In the genomic region with DNA sequence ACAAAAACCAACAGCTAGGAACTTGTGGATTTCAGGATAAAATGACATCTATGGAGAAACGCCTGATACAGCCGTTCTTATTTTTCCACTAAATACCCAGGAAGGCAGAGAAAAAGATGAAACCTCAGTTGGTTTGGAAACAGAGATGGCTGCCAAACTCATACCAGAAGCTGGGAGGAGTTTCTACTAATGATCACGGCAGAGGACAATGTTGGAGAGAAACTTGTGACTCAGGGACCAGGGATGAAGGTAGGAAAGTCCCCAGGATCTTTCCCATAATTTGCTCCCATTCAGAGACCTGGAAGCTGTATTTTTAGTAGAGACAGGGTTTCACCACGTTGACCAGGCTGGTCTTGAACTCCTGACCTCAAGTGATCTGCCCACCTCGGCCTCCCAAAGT, we compare ENCODE assay signal across 22 cellular contexts.
"Had no signal": no experiment of that assay in that cellular context is flagged by ENCODE, and none has a peak within 500 bp of the region (broad histone marks: within the 10 kb centered on the region; RNA-seq: fewer than 3 reads in every experiment).

No MANE protein-coding gene starts in this region.

- H3K4me1 Mint-ChIP-seq: activated CD4-positive, alpha-beta memory T cell treated with anti-CD3 and anti-CD28 coated beads, Interleukin-2, amount 10 ng/mL, durations not matched to agents 7 days and 5 days; activated naive CD8-positive, alpha-beta T cell treated with anti-CD3 and anti-CD28 coated beads for 36 hours; immature natural killer cell had no signal

- H3K27me3 Mint-ChIP-seq: activated CD4-positive, alpha-beta memory T cell treated with anti-CD3 and anti-CD28 coated beads, Interleukin-2, amount 10 ng/mL, durations not matched to agents 7 days and 5 days; activated naive CD8-positive, alpha-beta T cell treated with anti-CD3 and anti-CD28 coated beads for 36 hours; naive thymus-derived CD8-positive, alpha-beta T cell had no signal

- H3K36me3 ChIP-seq: colonic mucosa, neutrophil, upper lobe of right lung had no signal

- H3K4me2 ChIP-seq: smooth muscle cell had no signal

- H3K27ac Mint-ChIP-seq: activated CD4-positive, alpha-beta memory T cell treated with anti-CD3 and anti-CD28 coated beads, Interleukin-2, amount 10 ng/mL, durations not matched to agents 7 days and 5 days; activated CD8-positive, alpha-beta memory T cell treated with anti-CD3 and anti-CD28 coated beads, Interleukin-2, amount 10 ng/mL, durations not matched to agents 7 days and 5 days; activated naive CD8-positive, alpha-beta T cell treated with anti-CD3 and anti-CD28 coated beads for 36 hours; immature natural killer cell had no signal

- DNase-seq: activated B cell treated with CpG ODN at 0.5 μM for 24 hours; activated CD4-positive, alpha-beta memory T cell treated with anti-CD3 and anti-CD28 coated beads, Interleukin-2, amount 10 ng/mL, durations not matched to agents 7 days and 5 days; activated CD4-positive, alpha-beta T cell treated with anti-CD3 and anti-CD28 coated beads for 4 hours; activated CD8-positive, alpha-beta memory T cell treated with anti-CD3 and anti-CD28 coated beads, Interleukin-2, amount 10 ng/mL, durations not matched to agents 7 days and 5 days; activated naive CD4-positive, alpha-beta T cell; activated naive CD8-positive, alpha-beta T cell treated with anti-CD3 and anti-CD28 coated beads for 36 hours; amygdala; colonic mucosa; immature natural killer cell; kidney glomerular epithelial cell; mesendoderm; naive thymus-derived CD8-positive, alpha-beta T cell; stimulated activated CD4-positive, alpha-beta T cell treated with anti-CD3 and anti-CD28 coated beads, Interleukin-4, amount 100 ng/mL, for 1 hour; T-helper 1 cell; T-helper 9 cell; upper lobe of right lung had no signal

- H3K79me2 ChIP-seq: parathyroid adenoma had no signal

- H3K27me3 ChIP-seq: colonic mucosa, neutrophil, upper lobe of right lung had no signal

- H3K4me3 ChIP-seq: colonic mucosa, smooth muscle cell, upper lobe of right lung had no signal

- H3K9me3 ChIP-seq: colonic mucosa, neutrophil, upper lobe of right lung had no signal

- H3K27ac ChIP-seq: colonic mucosa, neutrophil, parathyroid adenoma, upper lobe of right lung had no signal

- H3K9me3 Mint-ChIP-seq: activated naive CD8-positive, alpha-beta T cell treated with anti-CD3 and anti-CD28 coated beads for 36 hours; central memory CD8-positive, alpha-beta T cell had no signal

- H3K36me3 Mint-ChIP-seq: activated CD8-positive, alpha-beta memory T cell treated with anti-CD3 and anti-CD28 coated beads, Interleukin-2, amount 10 ng/mL, durations not matched to agents 7 days and 5 days; immature natural killer cell had no signal

- H3K4me3 Mint-ChIP-seq: activated B cell treated with CpG ODN at 0.5 μM for 24 hours; activated CD4-positive, alpha-beta memory T cell treated with anti-CD3 and anti-CD28 coated beads, Interleukin-2, amount 10 ng/mL, durations not matched to agents 7 days and 5 days; activated CD8-positive, alpha-beta memory T cell treated with anti-CD3 and anti-CD28 coated beads, Interleukin-2, amount 10 ng/mL, durations not matched to agents 7 days and 5 days; activated naive CD8-positive, alpha-beta T cell treated with anti-CD3 and anti-CD28 coated beads for 36 hours; brain; central memory CD8-positive, alpha-beta T cell; immature natural killer cell; naive thymus-derived CD8-positive, alpha-beta T cell had no signal

- H3K9ac ChIP-seq: parathyroid adenoma had no signal

- H3K4me1 ChIP-seq: colonic mucosa, parathyroid adenoma, upper lobe of right lung had no signal

- H2AFZ ChIP-seq: parathyroid adenoma had no signal

- ATAC-seq: activated CD8-positive, alpha-beta memory T cell treated with anti-CD3 and anti-CD28 coated beads, Interleukin-2, amount 10 ng/mL, durations not matched to agents 7 days and 5 days; naive thymus-derived CD8-positive, alpha-beta T cell; sciatic nerve; upper lobe of right lung had no signal
